24 cellular contexts compared by ENCODE assay signal in genomic region chr16:24626251-24626650, GRCh38.
A peak's percentile ranks its signal among the peaks of the same experiment; 100 is the strongest.
DNase-seq lines count a peak whose midpoint lies in the region; ATAC-seq and TF ChIP-seq lines count a peak whose summit lies in the region.
"Had no signal": no experiment of that assay in that cellular context is flagged by ENCODE, and none has a peak within 500 bp of the region (broad histone marks: within the 10 kb centered on the region; RNA-seq: fewer than 3 reads in every experiment).

No MANE protein-coding gene starts in this region.

- no peaks in the 10 kb centered on the region for H3K36me3 Mint-ChIP-seq in osteocyte (ENCODE audit: unreplicated experiment)
- H3K36me3 Mint-ChIP-seq: activated CD4-positive, alpha-beta memory T cell treated with anti-CD3 and anti-CD28 coated beads for 36 hours had no signal

- H3K4me3 ChIP-seq in RWPE2 (ENCODE audit: severe bottlenecking): no peak overlapping the region
- H3K4me3 ChIP-seq in epithelial cell of esophagus (ENCODE audit: low read length): no peak overlapping the region
- H3K4me3 ChIP-seq: SJCRH30, tibial artery had no signal

- H3K36me3 ChIP-seq in RWPE2 (ENCODE audit: low read depth): no peaks in the 10 kb centered on the region
- H3K36me3 ChIP-seq: SJCRH30, tibial artery had no signal

- ATAC-seq in RWPE2 (ENCODE audit: low read depth): peak; percentile 90
- ATAC-seq: esophagus mucosa, left lobe of liver had no signal

- H3K27ac ChIP-seq in RWPE2 (ENCODE audit: poor library complexity, severe bottlenecking): peak overlapping the region; percentile 37
- H3K27ac ChIP-seq: SJCRH30, tibial artery had no signal

- H3K27me3 ChIP-seq in RWPE2 (ENCODE audit: insufficient read depth, poor library complexity, severe bottlenecking): no peaks in the 10 kb centered on the region
- H3K27me3 ChIP-seq: SJCRH30, tibial artery had no signal

- H3K4me3 Mint-ChIP-seq in osteocyte (ENCODE audit: unreplicated experiment): no peak overlapping the region
- H3K4me3 Mint-ChIP-seq: activated CD4-positive, alpha-beta memory T cell treated with anti-CD3 and anti-CD28 coated beads for 36 hours; IgD-negative memory B cell had no signal

- TF ChIP-seq CTCF in RWPE2 (IDR thresholded peaks at IDR 0.05; ENCODE audit: poor library complexity, severe bottlenecking): no peak
- TF ChIP-seq CTCF in epithelial cell of esophagus (IDR thresholded peaks at IDR 0.05; ENCODE audit: insufficient read depth, low read depth, low read length, missing control alignments): no peak
- no peak for TF ChIP-seq CTCF in osteocyte (IDR thresholded peaks at IDR 0.05)

- peaks cover 8% of the 10 kb centered on the region for H3K4me1 ChIP-seq in RWPE2 (ENCODE audit: insufficient read depth, poor library complexity, severe bottlenecking)
- H3K4me1 ChIP-seq: SJCRH30, tibial artery had no signal

- no peaks in the 10 kb centered on the region for H3K9me3 ChIP-seq in RWPE2 (ENCODE audit: severe bottlenecking)
- H3K9me3 ChIP-seq: SJCRH30, tibial artery had no signal

- peak overlapping the region; percentile 94 for H3K27ac Mint-ChIP-seq in osteocyte (ENCODE audit: unreplicated experiment)
- H3K27ac Mint-ChIP-seq: activated CD4-positive, alpha-beta memory T cell treated with anti-CD3 and anti-CD28 coated beads for 36 hours; IgD-negative memory B cell; progenitor cell of endocrine pancreas had no signal

- no peaks in the 10 kb centered on the region for H3K27me3 Mint-ChIP-seq in osteocyte (ENCODE audit: unreplicated experiment)
- H3K27me3 Mint-ChIP-seq: activated CD4-positive, alpha-beta memory T cell treated with anti-CD3 and anti-CD28 coated beads for 36 hours; IgD-negative memory B cell; progenitor cell of endocrine pancreas had no signal

- peaks cover 3% of the 10 kb centered on the region for H3K9me3 Mint-ChIP-seq in osteocyte (ENCODE audit: unreplicated experiment)
- H3K9me3 Mint-ChIP-seq: activated CD4-positive, alpha-beta memory T cell treated with anti-CD3 and anti-CD28 coated beads for 36 hours had no signal

- DNase-seq in HCEC 1CT (peak; percentile 76), RWPE2 (ENCODE audit: low spot score) (no peak), epithelial cell of esophagus (ENCODE audit: low read depth) (peak; percentile 47), osteocyte (ENCODE audit: extremely low spot score, unreplicated experiment) (no peak), Ammon's horn (ENCODE audit: low spot score) (no peak), Kasumi-1 (lab: John Stamatoyannopoulos, UW) (no peak), DMS 273 (lab: John Stamatoyannopoulos, UW; ENCODE audit: unreplicated experiment) (no peak)
- DNase-seq: activated CD4-positive, alpha-beta memory T cell treated with anti-CD3 and anti-CD28 coated beads for 36 hours; activated gamma-delta T cell treated with Interleukin-2 at 50 U/mL for 16 hours; activated T-cell treated with anti-CD3 and anti-CD28 coated beads for 4 hours; cerebellar nuclear complex; effector CD8-positive, alpha-beta T cell; head of caudate nucleus; midbrain; NCI-H1048; NCI-H187 treated with DMSO at 0.1 percent for 48 hours; NCI-H774; SJCRH30; stimulated activated naive CD4-positive, alpha-beta T cell; tibial artery had no signal

- peaks cover 16% of the 10 kb centered on the region for H3K4me1 Mint-ChIP-seq in osteocyte (ENCODE audit: unreplicated experiment)
- H3K4me1 Mint-ChIP-seq: IgD-negative memory B cell had no signal

Comparison
In these comparisons a context has a peak if more than half of its experiments do, and no peak if none do; other contexts are left out.
1. DNase-seq: peak in HCEC 1CT (single experiment) and epithelial cell of esophagus (single experiment); none in RWPE2 (single experiment), osteocyte (single experiment), Ammon's horn (single experiment), Kasumi-1 (0 of 2) and DMS 273 (single experiment).